18 cellular contexts compared by ENCODE assay signal in genomic region chr12:48031135-48031960, GRCh38. TPM values are rescaled to one million over a fixed set of nuclear protein-coding genes. Genes with fewer than 3 reads are reported as not detected.
"Had no signal": no experiment of that assay in that cellular context is flagged by ENCODE, and none has a peak within 500 bp of the region (broad histone marks: within the 10 kb centered on the region; RNA-seq: fewer than 3 reads in every experiment).

No MANE protein-coding gene starts in this region.

- H3K9me3 ChIP-seq: colonic mucosa, ovary had no signal

- H3K27ac Mint-ChIP-seq: activated B cell treated with CpG ODN at 0.5 μM for 24 hours; activated CD4-positive, alpha-beta T cell treated with anti-CD3 and anti-CD28 coated beads, Interleukin-2, amount 10 ng/mL, durations not matched to agents 24 days and 14 days; activated T-helper 1 cell treated with anti-CD3 and anti-CD28 coated beads, Interleukin-12 subunit alpha, Interleukin-12 subunit beta, Interleukin-2, Interleukin-4 antibody, amounts not matched to agents 30 ng/mL and 10 ng/mL and 1 ng/mL, durations not matched to agents 14 hours and 24 hours and 36 hours; natural killer cell treated with Interleukin-12 subunit alpha and Interleukin-12 subunit beta and Interleukin-15 and Interleukin-18, amount 100 ng/mL, for 72 hours; T-helper 17 cell had no signal

- H3K4me3 ChIP-seq: colonic mucosa, ovary had no signal

- DNase-seq: activated B cell treated with CpG ODN at 0.5 μM for 24 hours; activated CD4-positive, alpha-beta T cell treated with anti-CD3 and anti-CD28 coated beads, Interleukin-2, amount 10 ng/mL, durations not matched to agents 24 days and 14 days; activated naive CD4-positive, alpha-beta T cell treated with Interleukin-2 at 50 U/mL for 16 hours; caudate nucleus; colonic mucosa; effector CD4-positive, alpha-beta T cell; ovary; stimulated activated CD4-positive, alpha-beta T cell treated with anti-CD3 and anti-CD28 coated beads, Interleukin-4, amount 100 ng/mL, for 1 hour; stimulated activated CD8-positive, alpha-beta memory T cell treated with anti-CD3 and anti-CD28 coated beads, Interleukin-4, amount 100 ng/mL, for 48 hours; stimulated activated naive CD8-positive, alpha-beta T cell treated with anti-CD3 and anti-CD28 coated beads, Interleukin-15, Interleukin-2, amounts not matched to agents 100 U/mL and 50 U/mL, for 24 hours; T-helper 17 cell had no signal

- H3K9me3 Mint-ChIP-seq: activated B cell treated with CpG ODN at 0.5 μM for 24 hours; activated CD4-positive, alpha-beta T cell treated with anti-CD3 and anti-CD28 coated beads, Interleukin-2, amount 10 ng/mL, durations not matched to agents 24 days and 14 days; activated T-helper 1 cell treated with anti-CD3 and anti-CD28 coated beads, Interleukin-12 subunit alpha, Interleukin-12 subunit beta, Interleukin-2, Interleukin-4 antibody, amounts not matched to agents 30 ng/mL and 10 ng/mL and 1 ng/mL, durations not matched to agents 14 hours and 24 hours and 36 hours; natural killer cell treated with Interleukin-12 subunit alpha and Interleukin-12 subunit beta and Interleukin-15 and Interleukin-18, amount 100 ng/mL, for 72 hours had no signal

- FAIRE-seq: islet of Langerhans had no signal

- H3K27me3 Mint-ChIP-seq: activated B cell treated with CpG ODN at 0.5 μM for 24 hours; activated CD4-positive, alpha-beta T cell treated with anti-CD3 and anti-CD28 coated beads, Interleukin-2, amount 10 ng/mL, durations not matched to agents 24 days and 14 days; natural killer cell treated with Interleukin-12 subunit alpha and Interleukin-12 subunit beta and Interleukin-15 and Interleukin-18, amount 100 ng/mL, for 72 hours had no signal

- ATAC-seq: left lobe of liver; natural killer cell treated with Interleukin-12 subunit alpha and Interleukin-12 subunit beta and Interleukin-15 and Interleukin-18, amount 100 ng/mL, for 72 hours; stimulated activated naive CD8-positive, alpha-beta T cell treated with anti-CD3 and anti-CD28 coated beads, Interleukin-15, Interleukin-2, amounts not matched to agents 100 U/mL and 50 U/mL, for 24 hours; T-helper 17 cell had no signal

- H3K4me3 Mint-ChIP-seq: activated B cell treated with CpG ODN at 0.5 μM for 24 hours; activated CD4-positive, alpha-beta T cell treated with anti-CD3 and anti-CD28 coated beads, Interleukin-2, amount 10 ng/mL, durations not matched to agents 24 days and 14 days; activated T-helper 1 cell treated with anti-CD3 and anti-CD28 coated beads, Interleukin-12 subunit alpha, Interleukin-12 subunit beta, Interleukin-2, Interleukin-4 antibody, amounts not matched to agents 30 ng/mL and 10 ng/mL and 1 ng/mL, durations not matched to agents 14 hours and 24 hours and 36 hours; natural killer cell treated with Interleukin-12 subunit alpha and Interleukin-12 subunit beta and Interleukin-15 and Interleukin-18, amount 100 ng/mL, for 72 hours; T-helper 17 cell had no signal

- H3K36me3 Mint-ChIP-seq: natural killer cell treated with Interleukin-12 subunit alpha and Interleukin-12 subunit beta and Interleukin-15 and Interleukin-18, amount 100 ng/mL, for 72 hours had no signal

- H3K27ac ChIP-seq: colonic mucosa, ovary had no signal

- H3K36me3 ChIP-seq: colonic mucosa, ovary had no signal

- H3K4me1 Mint-ChIP-seq: activated CD4-positive, alpha-beta T cell treated with anti-CD3 and anti-CD28 coated beads, Interleukin-2, amount 10 ng/mL, durations not matched to agents 24 days and 14 days; T-helper 17 cell had no signal

- H3K27me3 ChIP-seq: colonic mucosa, ovary had no signal

- H3K4me1 ChIP-seq: colonic mucosa had no signal

RNA-seq across cellular contexts. Expression of gene COL2A1, which starts 27.1 kb away (rescaled TPM):
- total RNA-seq: activated B cell treated with CpG ODN at 0.5 μM for 24 hours; glomerular endothelial cell; natural killer cell treated with Interleukin-12 subunit alpha and Interleukin-12 subunit beta and Interleukin-15 and Interleukin-18, amount 100 ng/mL, for 72 hours; renal cortical epithelial cell; T-helper 17 cell; ureter had no signal
